Comparison of ENCODE assay signal across 9 cellular contexts in genomic region chr17:2179615-2180295, GRCh38.
DNase-seq lines count a peak whose midpoint lies in the region; ATAC-seq and TF ChIP-seq lines count a peak whose summit lies in the region.
"Had no signal": no experiment of that assay in that cellular context is flagged by ENCODE, and none has a peak within 500 bp of the region (broad histone marks: within the 10 kb centered on the region; RNA-seq: fewer than 3 reads in every experiment).

No MANE protein-coding gene starts in this region.

- no peaks in the 10 kb centered on the region for H3K9me3 ChIP-seq in PC-9 (ENCODE audit: insufficient read depth, low read depth)

- H2AFZ ChIP-seq in PC-9: no peak overlapping the region

- peaks cover 28% of the 10 kb centered on the region for H3K4me1 Mint-ChIP-seq in T-helper 2 cell treated with Interferon-gamma antibody and Interleukin-4, amounts not matched to agents 5 μg/mL and 100 μg/mL, for 36 hours (ENCODE audit: low read depth)

- no peak overlapping the region for H3K27ac Mint-ChIP-seq in T-helper 2 cell treated with Interferon-gamma antibody and Interleukin-4, amounts not matched to agents 5 μg/mL and 100 μg/mL, for 36 hours
- H3K27ac Mint-ChIP-seq: memory B cell had no signal

- DNase-seq in AG20443 (ENCODE audit: low spot score): peak; percentile 79
- peak; percentile 77 for DNase-seq in NCI-H2196 (lab: John Stamatoyannopoulos, UW; ENCODE audit: unreplicated experiment)
- peak in 44 of 56 donors; percentile 7 to 81 (median 36) for DNase-seq in nucleus accumbens (lab: John Stamatoyannopoulos, UW)
- DNase-seq in PC-9: no peak
- no peak for DNase-seq in activated CD8-positive, alpha-beta memory T cell treated with anti-CD3 and anti-CD28 coated beads for 24 hours
- no peak for DNase-seq in OCI-M2 (lab: John Stamatoyannopoulos, UW; ENCODE audit: unreplicated experiment)
- no peak for DNase-seq in T-helper 2 cell treated with Interferon-gamma antibody and Interleukin-4, amounts not matched to agents 5 μg/mL and 100 μg/mL, for 36 hours (ENCODE audit: low spot score)

- no peak overlapping the region for H3K27ac ChIP-seq in PC-9

- H3K4me3 Mint-ChIP-seq in T-helper 2 cell treated with Interferon-gamma antibody and Interleukin-4, amounts not matched to agents 5 μg/mL and 100 μg/mL, for 36 hours: no peak overlapping the region
- H3K4me3 Mint-ChIP-seq: memory B cell had no signal

- TF ChIP-seq CTCF in PC-9 (conservative IDR thresholded peaks at IDR 0.05): no peak

- H3K4me3 ChIP-seq in PC-9: no peak overlapping the region

- no peaks in the 10 kb centered on the region; the same call in 1 of the 2 replicates for H4K20me1 ChIP-seq in PC-9 (ENCODE audit: insufficient read depth)

- no peaks in the 10 kb centered on the region for H3K27me3 Mint-ChIP-seq in T-helper 2 cell treated with Interferon-gamma antibody and Interleukin-4, amounts not matched to agents 5 μg/mL and 100 μg/mL, for 36 hours (ENCODE audit: low read depth)
- H3K27me3 Mint-ChIP-seq: memory B cell had no signal

- no peaks in the 10 kb centered on the region; the same call in 1 of the 2 replicates for H3F3A ChIP-seq in PC-9 (ENCODE audit: insufficient read depth, low read depth)

- ATAC-seq in esophagus mucosa: peak; percentile 27

- no TSS peak for BruUV-seq in PC-9 (replicated peaks; lab: Mats Ljungman, UMichigan)

- H3K4me2 ChIP-seq in PC-9: no peak overlapping the region

- intact Hi-C loops in PC-9 (cut with micrococcal nuclease; ENCODE audit: unreplicated experiment): no loop called here

- no peaks in the 10 kb centered on the region for H3K9me2 ChIP-seq in PC-9 (ENCODE audit: insufficient read depth)

- CTCF ChIA-PET in PC-9 (lab: Charles Lee): no interaction called here

- H3K36me3 Mint-ChIP-seq in T-helper 2 cell treated with Interferon-gamma antibody and Interleukin-4, amounts not matched to agents 5 μg/mL and 100 μg/mL, for 36 hours (ENCODE audit: low read depth): peaks cover 38% of the 10 kb centered on the region

- no peaks in the 10 kb centered on the region for H3K9me3 Mint-ChIP-seq in T-helper 2 cell treated with Interferon-gamma antibody and Interleukin-4, amounts not matched to agents 5 μg/mL and 100 μg/mL, for 36 hours
- H3K9me3 Mint-ChIP-seq: memory B cell had no signal

- H3K27me3 ChIP-seq in PC-9 (ENCODE audit: insufficient read depth, low read depth): no peaks in the 10 kb centered on the region

- H3K36me3 ChIP-seq in PC-9 (ENCODE audit: low read depth): no peaks in the 10 kb centered on the region

- POLR2A ChIA-PET in PC-9 (lab: Charles Lee; ENCODE audit: unreplicated experiment): no interaction called here

- no peaks in the 10 kb centered on the region for H3K79me2 ChIP-seq in PC-9 (ENCODE audit: low read depth)

- H3K4me1 ChIP-seq in PC-9 (replicated peaks; ENCODE audit: insufficient read depth): no peaks in the 10 kb centered on the region

Comparison
In these comparisons a context has a peak if more than half of its experiments do, and no peak if none do; other contexts are left out.
1. DNase-seq: peak in AG20443 (single experiment), NCI-H2196 (single experiment) and nucleus accumbens (44 of 56); none in PC-9 (0 of 2), activated CD8-positive, alpha-beta memory T cell treated with anti-CD3 and anti-CD28 coated beads for 24 hours (single experiment), OCI-M2 (single experiment) and T-helper 2 cell treated with Interferon-gamma antibody and Interleukin-4, amounts not matched to agents 5 μg/mL and 100 μg/mL, for 36 hours (single experiment).